6 cellular contexts compared by ENCODE assay signal in genomic region chr11:65559951-65560537, GRCh38. TPM values are rescaled to one million over a fixed set of nuclear protein-coding genes. Genes with fewer than 3 reads are reported as not detected.
DNase-seq lines count a peak whose midpoint lies in the region; ATAC-seq, FAIRE-seq and TF ChIP-seq lines count a peak whose summit lies in the region.

No MANE protein-coding gene starts in this region.

- FAIRE-seq in HTR-8/SVneo (lab: Jason Lieb, UNC): peak; percentile 86
- FAIRE-seq in GM12891 (lab: Jason Lieb, UNC): no peak

- H2BK120ac ChIP-seq in mesendoderm (ENCODE audit: low read depth, low read length): no peak overlapping the region

- H3K9me3 Mint-ChIP-seq in activated T-helper 17 cell treated with anti-CD3 and anti-CD28 coated beads, Interleukin-2, amount 50 U/mL, for 72 hours: no peaks in the 10 kb centered on the region

- H2AK5ac ChIP-seq in mesendoderm (ENCODE audit: low read length): no peak overlapping the region

- peaks cover 5% of the 10 kb centered on the region for H3K36me3 Mint-ChIP-seq in activated T-helper 17 cell treated with anti-CD3 and anti-CD28 coated beads, Interleukin-2, amount 50 U/mL, for 72 hours (ENCODE audit: low read depth)

- TF ChIP-seq POLR2A in GM12891 (IDR thresholded peaks at IDR 0.05; ENCODE audit: low read depth, low read length): no peak

- H3K4me1 Mint-ChIP-seq in activated T-helper 17 cell treated with anti-CD3 and anti-CD28 coated beads, Interleukin-2, amount 50 U/mL, for 72 hours: peaks cover 37% of the 10 kb centered on the region

- peaks cover 9% of the 10 kb centered on the region for H3K4me1 ChIP-seq in mesendoderm (ENCODE audit: control insufficient read depth, low read depth, low read length)

- no CpG with 5 or more reads among the region's 5 CpGs for WGBS in mesendoderm (ENCODE audit: extremely low coverage, insufficient coverage, low lambda C conversion rate)

- no peaks in the 10 kb centered on the region for H3K27me3 ChIP-seq in mesendoderm (ENCODE audit: insufficient read depth, low read length, poor library complexity)

- H3K36me3 ChIP-seq in mesendoderm (ENCODE audit: control insufficient read depth, insufficient read depth, low read length): no peaks in the 10 kb centered on the region

- H3K18ac ChIP-seq in mesendoderm (ENCODE audit: low read length): no peak overlapping the region

- peak overlapping the region; percentile 46 for H3K56ac ChIP-seq in mesendoderm (ENCODE audit: low read length)

- H3K79me2 ChIP-seq in mesendoderm (ENCODE audit: control insufficient read depth, insufficient read depth, low read length): no peaks in the 10 kb centered on the region

- no peak overlapping the region for H4K5ac ChIP-seq in mesendoderm (ENCODE audit: low read length)

- H2BK15ac ChIP-seq in mesendoderm (replicated peaks; ENCODE audit: low read depth): no peak overlapping the region

- no peak overlapping the region for H4K8ac ChIP-seq in mesendoderm (ENCODE audit: low read depth, low read length)

- H3K9ac ChIP-seq in mesendoderm (ENCODE audit: low read length): peak overlapping the region; percentile 35

- peak overlapping the region; percentile 21 for H3K27ac Mint-ChIP-seq in activated T-helper 17 cell treated with anti-CD3 and anti-CD28 coated beads, Interleukin-2, amount 50 U/mL, for 72 hours

- DNase-seq in HTR-8/SVneo (ENCODE audit: insufficient read length, low spot score) (peak; percentile 74), mesendoderm (peak; percentile 82), GF-D8 (lab: John Stamatoyannopoulos, UW) (no peak), GM12891 (ENCODE audit: insufficient read length, low spot score) (no peak), occipital lobe (lab: John Stamatoyannopoulos, UW) (no peak)

- H3K23ac ChIP-seq in mesendoderm (ENCODE audit: low read length): no peak overlapping the region

- H3K4me3 ChIP-seq in mesendoderm (ENCODE audit: low read length): no peak overlapping the region

- H2BK5ac ChIP-seq in mesendoderm (ENCODE audit: low read length): no peak overlapping the region

- H3K4me2 ChIP-seq in mesendoderm (ENCODE audit: low read length): no peak overlapping the region

- H3K4ac ChIP-seq in mesendoderm (ENCODE audit: low read depth, low read length): no peak overlapping the region

- no peak overlapping the region for H3K27ac ChIP-seq in mesendoderm (ENCODE audit: low read depth, low read length)

- no peaks in the 10 kb centered on the region for H3K79me1 ChIP-seq in mesendoderm (ENCODE audit: low read length)

- H3K4me3 Mint-ChIP-seq in activated T-helper 17 cell treated with anti-CD3 and anti-CD28 coated beads, Interleukin-2, amount 50 U/mL, for 72 hours: peak overlapping the region; percentile 82

- ATAC-seq in activated T-helper 17 cell treated with anti-CD3 and anti-CD28 coated beads, Interleukin-2, amount 50 U/mL, for 72 hours (replicated peaks): peak; percentile 18

- H3K27me3 Mint-ChIP-seq in activated T-helper 17 cell treated with anti-CD3 and anti-CD28 coated beads, Interleukin-2, amount 50 U/mL, for 72 hours: no peaks in the 10 kb centered on the region

TF ChIP-seq in GM12891, 5 proteins besides CTCF, POLR2A, EP300 and RAD21:
- TF ChIP-seq POLR2AphosphoS5 (IDR thresholded peaks at IDR 0.05; ENCODE audit: low read depth, low read length) (no peak), POU2F2 (IDR thresholded peaks at IDR 0.05; ENCODE audit: low read depth, low read length) (no peak), SPI1 (IDR thresholded peaks at IDR 0.05; ENCODE audit: low read depth, low read length) (no peak), TAF1 (IDR thresholded peaks at IDR 0.05; ENCODE audit: low read depth, low read length) (no peak), PAX5 (IDR thresholded peaks at IDR 0.05; ENCODE audit: insufficient read depth, low read length, severe bottlenecking) (no peak)
TF ChIP-seq in GM12891: peak in this region for 0.

RNA-seq across cellular contexts. Expression of gene LTBP3, which starts 1.9 kb away (rescaled TPM):
- total RNA-seq in activated T-helper 17 cell treated with anti-CD3 and anti-CD28 coated beads, Interleukin-2, amount 50 U/mL, for 72 hours: 100 to 1,000 TPM in 1 of 2 donors, 10 to 100 TPM in 1; 54.3 to 124 TPM
- 4.6 TPM for polyA plus RNA-seq in mesendoderm (2013, experiment 1 of 2)
- 3.8 TPM for polyA plus RNA-seq in mesendoderm (2013, experiment 2 of 2)
- polyA plus RNA-seq in GM12891 (2012; ENCODE audit: low read depth, missing spikeins): 14.6 TPM
- 18.4 TPM for total RNA-seq in occipital lobe

RNA-seq across cellular contexts. Expression of gene ZNRD2, which starts 10.2 kb away (rescaled TPM):
- total RNA-seq in activated T-helper 17 cell treated with anti-CD3 and anti-CD28 coated beads, Interleukin-2, amount 50 U/mL, for 72 hours: 10 to 100 TPM; 30.3 to 49.4 TPM
- polyA plus RNA-seq in mesendoderm (2013, experiment 1 of 2): 110 TPM
- 113 TPM for polyA plus RNA-seq in mesendoderm (2013, experiment 2 of 2)
- 48.7 TPM for polyA plus RNA-seq in GM12891 (2012; ENCODE audit: low read depth, missing spikeins)
- total RNA-seq in occipital lobe: 23.6 TPM

RNA-seq across cellular contexts. Expression of gene FAM89B, which starts 12.3 kb away (rescaled TPM):
- total RNA-seq in activated T-helper 17 cell treated with anti-CD3 and anti-CD28 coated beads, Interleukin-2, amount 50 U/mL, for 72 hours: 10 to 100 TPM; 39.0 to 42.2 TPM
- polyA plus RNA-seq in mesendoderm (2013, experiment 1 of 2): 17.5 TPM
- 17.1 TPM for polyA plus RNA-seq in mesendoderm (2013, experiment 2 of 2)
- polyA plus RNA-seq in GM12891 (2012; ENCODE audit: low read depth, missing spikeins): 18.3 TPM
- total RNA-seq in occipital lobe: 22.3 TPM

RNA-seq across cellular contexts. Expression of gene EHBP1L1, which starts 15.8 kb away (rescaled TPM):
- 100 to 1,000 TPM; 126 to 167 TPM for total RNA-seq in activated T-helper 17 cell treated with anti-CD3 and anti-CD28 coated beads, Interleukin-2, amount 50 U/mL, for 72 hours
- 1.5 TPM for polyA plus RNA-seq in mesendoderm (2013, experiment 1 of 2)
- 2.7 TPM for polyA plus RNA-seq in mesendoderm (2013, experiment 2 of 2)
- polyA plus RNA-seq in GM12891 (2012; ENCODE audit: low read depth, missing spikeins): 36.3 TPM
- 9.7 TPM for total RNA-seq in occipital lobe

RNA-seq across cellular contexts. Expression of gene SCYL1, which starts 35.2 kb away (rescaled TPM):
- total RNA-seq in activated T-helper 17 cell treated with anti-CD3 and anti-CD28 coated beads, Interleukin-2, amount 50 U/mL, for 72 hours: 10 to 100 TPM; 80.4 to 86.8 TPM
- polyA plus RNA-seq in mesendoderm (2013, experiment 1 of 2): 50.0 TPM
- 51.8 TPM for polyA plus RNA-seq in mesendoderm (2013, experiment 2 of 2)
- 33.4 TPM for polyA plus RNA-seq in GM12891 (2012; ENCODE audit: low read depth, missing spikeins)
- 34.2 TPM for total RNA-seq in occipital lobe

Comparison
In these comparisons a context has a peak if more than half of its experiments do, and no peak if none do; other contexts are left out.
1. DNase-seq: peak in HTR-8/SVneo (single experiment) and mesendoderm (single experiment); none in GF-D8 (single experiment), GM12891 (single experiment) and occipital lobe (single experiment).